In genomic region chr1:24754229-24754628, GRCh38 we compare ENCODE assay signal across 14 cellular contexts. TPM values are rescaled to one million over a fixed set of nuclear protein-coding genes. Genes with fewer than 3 reads are reported as not detected.
A peak's percentile ranks its signal among the peaks of the same experiment; 100 is the strongest.
DNase-seq lines count a peak whose midpoint lies in the region; ATAC-seq, FAIRE-seq and TF ChIP-seq lines count a peak whose summit lies in the region.
"Had no signal": no experiment of that assay in that cellular context is flagged by ENCODE, and none has a peak within 500 bp of the region (broad histone marks: within the 10 kb centered on the region; RNA-seq: fewer than 3 reads in every experiment).

No MANE protein-coding gene starts in this region.

- TF ChIP-seq CTCF in HEK293 (tag by site-specific recombination; IDR thresholded peaks at IDR 0.05) = no peak
- TF ChIP-seq CTCF in GM12878 (IDR thresholded peaks at IDR 0.05 in 2 of 3, conservative IDR thresholded peaks at IDR 0.05 in 1 of 3; ENCODE audit: control insufficient read depth in 2 of 3, extremely low read depth in 1 of 3, insufficient read depth in 1 of 3, low read depth in 3 of 3, low read length in 3 of 3) = no peak
- no peak for TF ChIP-seq CTCF in colonic mucosa (IDR thresholded peaks at IDR 0.05)

- no peak overlapping the region; the same call in 1 of the 2 replicates for H3K4me2 ChIP-seq in GM12878 (ENCODE audit: control insufficient read depth, insufficient read depth)

- POLR2A ChIA-PET in HEK293 (lab: Yijun Ruan, JAX) (interaction anchor here (4.6 kb wide), 1 partner anchor 9 kb away, joined by 27 read pairs; the partner anchor contains the start of gene CLIC4), GM12878 (lab: Charles Lee) (interaction anchor here (0.6 to 0.9 kb wide), 3 partner anchors 8 to 81 kb away, joined by 3 read pairs; no protein-coding TSS in a partner anchor)

- in situ Hi-C loops in GM12878 (cut with MboI) = no loop called here

- no peaks in the 10 kb centered on the region for H3K27me3 Mint-ChIP-seq in stimulated activated memory B cell treated with anti-CD40 and anti-IgM and Interleukin-4, amounts not matched to agents 10 μg/mL and 1 μg/mL and 100 μg/mL, for 72 hours
- H3K27me3 Mint-ChIP-seq in activated naive CD8-positive, alpha-beta T cell treated with anti-CD3 and anti-CD28 coated beads, Interleukin-2, amount 50 U/mL, for 24 hours = peaks cover 3% of the 10 kb centered on the region
- H3K27me3 Mint-ChIP-seq: central memory CD8-positive, alpha-beta T cell; stimulated activated naive B cell treated with anti-CD40 and anti-IgM and Interleukin-4, amounts not matched to agents 10 μg/mL and 1 μg/mL and 100 μg/mL, for 72 hours had no signal

- TF ChIP-seq RAD21 in GM12878 (IDR thresholded peaks at IDR 0.05; ENCODE audit: insufficient read depth, low read depth, low read length) = no peak

- no peak overlapping the region for H3K27ac ChIP-seq in HEK293 (ENCODE audit: extremely low read depth, low read depth, low read length)
- no peak overlapping the region for H3K27ac ChIP-seq in GM12878 (ENCODE audit: control insufficient read depth, insufficient read depth)
- no peak overlapping the region for H3K27ac ChIP-seq in right cardiac atrium (ENCODE audit: low read length)
- no peak overlapping the region for H3K27ac ChIP-seq in colonic mucosa
- H3K27ac ChIP-seq: Peyer's patch had no signal

- DNase-seq in GM12878 (ENCODE audit: low read depth, low spot score) = no peak
- DNase-seq in right cardiac atrium = no peak
- DNase-seq in T-helper 1 cell = no peak
- no peak for DNase-seq in activated naive CD8-positive, alpha-beta T cell treated with anti-CD3 and anti-CD28 coated beads, Interleukin-2, amount 50 U/mL, for 24 hours
- no peak for DNase-seq in colonic mucosa
- DNase-seq: activated CD8-positive, alpha-beta T cell treated with anti-CD3 and anti-CD28 coated beads for 36 hours; DND-41; Peyer's patch; stimulated activated CD4-positive, alpha-beta T cell treated with anti-CD3 and anti-CD28 coated beads, Interleukin-4, amount 100 ng/mL, for 24 hours; stimulated activated naive B cell treated with anti-CD40 and anti-IgM and Interleukin-4, amounts not matched to agents 10 μg/mL and 1 μg/mL and 100 μg/mL, for 72 hours had no signal

- no peak overlapping the region for H3K4me3 ChIP-seq in HEK293 (ENCODE audit: low read depth, low read length)
- no peak overlapping the region for H3K4me3 ChIP-seq in GM12878
- H3K4me3 ChIP-seq in right cardiac atrium (ENCODE audit: low read length) = no peak overlapping the region
- H3K4me3 ChIP-seq in colonic mucosa = no peak overlapping the region
- H3K4me3 ChIP-seq: Peyer's patch had no signal

- peak overlapping the region; percentile 2 for H3K27ac Mint-ChIP-seq in stimulated activated memory B cell treated with anti-CD40 and anti-IgM and Interleukin-4, amounts not matched to agents 10 μg/mL and 1 μg/mL and 100 μg/mL, for 72 hours
- no peak overlapping the region for H3K27ac Mint-ChIP-seq in activated naive CD8-positive, alpha-beta T cell treated with anti-CD3 and anti-CD28 coated beads, Interleukin-2, amount 50 U/mL, for 24 hours
- H3K27ac Mint-ChIP-seq: activated CD8-positive, alpha-beta T cell treated with anti-CD3 and anti-CD28 coated beads for 36 hours; stimulated activated naive B cell treated with anti-CD40 and anti-IgM and Interleukin-4, amounts not matched to agents 10 μg/mL and 1 μg/mL and 100 μg/mL, for 72 hours had no signal

- no peaks in the 10 kb centered on the region; the same call in 1 of the 2 replicates for H4K20me1 ChIP-seq in GM12878 (ENCODE audit: control insufficient read depth, insufficient read depth)

- RAD21 ChIA-PET in GM12878 (lab: Charles Lee; ENCODE audit: unreplicated experiment) = interaction anchor here (0.8 to 1.3 kb wide), 6 partner anchors 9 to 78 kb away, joined by 3 read pairs; partner anchors contain the start of gene CLIC4

- no peak for TF ChIP-seq POLR2A in GM12878 (IDR thresholded peaks at IDR 0.05; ENCODE audit: low read depth, low read length)

- H3K9me3 ChIP-seq in HEK293 (ENCODE audit: control insufficient read depth, insufficient read depth, low read depth, low read length) (no peaks in the 10 kb centered on the region), GM12878 (replicated peaks; ENCODE audit: control insufficient read depth, insufficient read depth, low read length) (no peaks in the 10 kb centered on the region; the same call in 2 of the 3 replicates), right cardiac atrium (ENCODE audit: control insufficient read depth, low read length) (no peaks in the 10 kb centered on the region), colonic mucosa (no peaks in the 10 kb centered on the region)
- H3K9me3 ChIP-seq: Peyer's patch had no signal

- H3K4me3 Mint-ChIP-seq in stimulated activated memory B cell treated with anti-CD40 and anti-IgM and Interleukin-4, amounts not matched to agents 10 μg/mL and 1 μg/mL and 100 μg/mL, for 72 hours = no peak overlapping the region
- no peak overlapping the region for H3K4me3 Mint-ChIP-seq in activated naive CD8-positive, alpha-beta T cell treated with anti-CD3 and anti-CD28 coated beads, Interleukin-2, amount 50 U/mL, for 24 hours
- H3K4me3 Mint-ChIP-seq: activated CD8-positive, alpha-beta T cell treated with anti-CD3 and anti-CD28 coated beads for 36 hours; central memory CD8-positive, alpha-beta T cell; stimulated activated naive B cell treated with anti-CD40 and anti-IgM and Interleukin-4, amounts not matched to agents 10 μg/mL and 1 μg/mL and 100 μg/mL, for 72 hours had no signal

- H3K27me3 ChIP-seq in GM12878 (replicated peaks in 1 of 2; ENCODE audit: control insufficient read depth in 2 of 2, insufficient read depth in 2 of 2, low read length in 1 of 2) = no peaks in the 10 kb centered on the region
- H3K27me3 ChIP-seq in right cardiac atrium (ENCODE audit: control insufficient read depth, insufficient read depth) = no peaks in the 10 kb centered on the region
- H3K27me3 ChIP-seq in colonic mucosa = no peaks in the 10 kb centered on the region
- H3K27me3 ChIP-seq: Peyer's patch had no signal

- peaks cover 71% of the 10 kb centered on the region for H3K79me2 ChIP-seq in GM12878 (ENCODE audit: control insufficient read depth, insufficient read depth, low read length)

- H3K36me3 ChIP-seq in HEK293 (ENCODE audit: control insufficient read depth in 2 of 2, insufficient read depth in 1 of 2, low read length in 2 of 2) = peaks cover 0 to 7% of the 10 kb centered on the region in 2 experiments; a peak in 1 of 3 replicates
- H3K36me3 ChIP-seq in GM12878 (ENCODE audit: control insufficient read depth in 2 of 2, insufficient read depth in 2 of 2, low read length in 1 of 2) = peaks cover 0 to 6% of the 10 kb centered on the region in 2 experiments; a peak in 2 of 4 replicates
- H3K36me3 ChIP-seq in colonic mucosa = no peaks in the 10 kb centered on the region
- H3K36me3 ChIP-seq: Peyer's patch had no signal

- SMC1A ChIA-PET in GM12878 (lab: Charles Lee; ENCODE audit: uncharacterized antibody, unreplicated experiment) = interaction anchor here (0.8 to 3.6 kb wide), 8 partner anchors 9 to 78 kb away, joined by 3 to 29 read pairs (median 4); no protein-coding TSS in a partner anchor

- no peak for TF ChIP-seq EP300 in GM12878 (IDR thresholded peaks at IDR 0.05; ENCODE audit: borderline replicate concordance in 1 of 2, control insufficient read depth in 1 of 2, low read depth in 2 of 2, low read length in 2 of 2)

- intact Hi-C loops in GM12878 (cut with micrococcal nuclease; ENCODE audit: unreplicated experiment) (no loop called here), right cardiac atrium (cut with DNase I) (no loop called here), colonic mucosa (cut with DNase I) (loop anchor here (10.0 kb wide), 1 partner anchor 71 kb away; no protein-coding TSS in a partner anchor)

- FAIRE-seq in GM12878 (lab: Jason Lieb, UNC) = peak; percentile 61

- ATAC-seq in GM12878 = no peak
- peak; percentile 20 to 82 for ATAC-seq in right cardiac atrium
- ATAC-seq in stimulated activated memory B cell treated with anti-CD40 and anti-IgM and Interleukin-4, amounts not matched to agents 10 μg/mL and 1 μg/mL and 100 μg/mL, for 72 hours = no peak
- ATAC-seq in activated naive CD8-positive, alpha-beta T cell treated with anti-CD3 and anti-CD28 coated beads, Interleukin-2, amount 50 U/mL, for 24 hours = no peak
- ATAC-seq in HG02840 (IDR thresholded peaks at IDR 0.05; ENCODE audit: low FRiP score, unreplicated experiment) = no peak
- ATAC-seq: activated CD8-positive, alpha-beta T cell treated with anti-CD3 and anti-CD28 coated beads for 36 hours; stimulated activated naive B cell treated with anti-CD40 and anti-IgM and Interleukin-4, amounts not matched to agents 10 μg/mL and 1 μg/mL and 100 μg/mL, for 72 hours had no signal

- H2AFZ ChIP-seq in GM12878 (ENCODE audit: control insufficient read depth, low read depth, low read length) = no peak overlapping the region

- 76% methylated on average over 5 of the region's 5 CpGs for WGBS in GM12878 (ENCODE audit: insufficient coverage, insufficient replicate concordance, low lambda C conversion rate, missing lambda C conversion rate)
- WGBS in right cardiac atrium = 46% methylated on average over 5 of the region's 5 CpGs

- peaks cover 55% of the 10 kb centered on the region for H3K4me1 Mint-ChIP-seq in stimulated activated memory B cell treated with anti-CD40 and anti-IgM and Interleukin-4, amounts not matched to agents 10 μg/mL and 1 μg/mL and 100 μg/mL, for 72 hours
- peaks cover 5% of the 10 kb centered on the region for H3K4me1 Mint-ChIP-seq in activated naive CD8-positive, alpha-beta T cell treated with anti-CD3 and anti-CD28 coated beads, Interleukin-2, amount 50 U/mL, for 24 hours
- H3K4me1 Mint-ChIP-seq: central memory CD8-positive, alpha-beta T cell had no signal

- H3K9ac ChIP-seq in GM12878 (ENCODE audit: control insufficient read depth, insufficient read depth, low read length) (no peak overlapping the region), colonic mucosa (ENCODE audit: low read depth in 2 of 2, low read length in 2 of 2) (no peak overlapping the region)

- H3K4me1 ChIP-seq in HEK293 (ENCODE audit: control insufficient read depth, insufficient read depth, low read length) = peaks cover 12% of the 10 kb centered on the region
- H3K4me1 ChIP-seq in GM12878 (ENCODE audit: control insufficient read depth, insufficient read depth, low read length) = peaks cover 7% of the 10 kb centered on the region; the same call in 1 of the 2 replicates
- H3K4me1 ChIP-seq in right cardiac atrium (ENCODE audit: control insufficient read depth, insufficient read depth, low read length) = peaks cover 8% of the 10 kb centered on the region
- no peaks in the 10 kb centered on the region for H3K4me1 ChIP-seq in colonic mucosa
- H3K4me1 ChIP-seq: Peyer's patch had no signal

- no peaks in the 10 kb centered on the region for H3K36me3 Mint-ChIP-seq in stimulated activated memory B cell treated with anti-CD40 and anti-IgM and Interleukin-4, amounts not matched to agents 10 μg/mL and 1 μg/mL and 100 μg/mL, for 72 hours
- H3K36me3 Mint-ChIP-seq in activated naive CD8-positive, alpha-beta T cell treated with anti-CD3 and anti-CD28 coated beads, Interleukin-2, amount 50 U/mL, for 24 hours (ENCODE audit: low read depth) = peaks cover 2% of the 10 kb centered on the region

- CTCF ChIA-PET in HEK293 (lab: Yijun Ruan, JAX) = interaction anchor here (0.8 to 1.5 kb wide), 3 partner anchors 66 to 94 kb away, joined by 3 to 9 read pairs (median 4); no protein-coding TSS in a partner anchor
- CTCF ChIA-PET in GM12878 (lab: Yijun Ruan, JAX) = interaction anchor here (0.6 to 2.2 kb wide), 5 partner anchors 14 to 281 kb away, joined by 3 to 12 read pairs (median 6); no protein-coding TSS in a partner anchor

- H3K9me3 Mint-ChIP-seq in stimulated activated memory B cell treated with anti-CD40 and anti-IgM and Interleukin-4, amounts not matched to agents 10 μg/mL and 1 μg/mL and 100 μg/mL, for 72 hours = no peaks in the 10 kb centered on the region
- H3K9me3 Mint-ChIP-seq in activated naive CD8-positive, alpha-beta T cell treated with anti-CD3 and anti-CD28 coated beads, Interleukin-2, amount 50 U/mL, for 24 hours = no peaks in the 10 kb centered on the region
- H3K9me3 Mint-ChIP-seq: activated CD8-positive, alpha-beta T cell treated with anti-CD3 and anti-CD28 coated beads for 36 hours; central memory CD8-positive, alpha-beta T cell; stimulated activated naive B cell treated with anti-CD40 and anti-IgM and Interleukin-4, amounts not matched to agents 10 μg/mL and 1 μg/mL and 100 μg/mL, for 72 hours had no signal

- TSS peak; percentile 30 for BruUV-seq in GM12878 (replicated peaks; lab: Mats Ljungman, UMichigan)

RNA-seq across cellular contexts. Expression of gene CLIC4, which starts 9.0 kb away (rescaled TPM):
- total RNA-seq in GM12878 (2013; cell fraction: nucleolus; rRNA removed) = 47.2 and 52.6 TPM in 2 replicates
- 58.7 and 75.0 TPM in 2 replicates for total RNA-seq in GM12878 (2014; rRNA removed)
- 79.4 and 81.4 TPM in 2 replicates for total RNA-seq in GM12878 (2014; rRNA removed; fragmentation: Illumina TruSeq; extraction: Trizol)
- total RNA-seq in GM12878 (2021) = 107 and 112 TPM in 2 replicates
- 17.7 TPM for polyA plus RNA-seq in GM12878 (2011; ENCODE audit: low read depth)
- polyA plus RNA-seq in GM12878 (2011; rRNA removed) = 50.2 and 59.5 TPM in 2 replicates
- polyA plus RNA-seq in GM12878 (2011; cell fraction: cytosol; rRNA removed) = 24.1 and 32.8 TPM in 2 replicates
- 18.8 and 20.0 TPM in 2 replicates for polyA plus RNA-seq in GM12878 (2011; cell fraction: nucleus; rRNA removed)
- polyA plus RNA-seq in GM12878 (2012) = 35.1 and 43.5 TPM in 2 replicates
- polyA plus RNA-seq in GM12878 (2014; fragmentation: Illumina TruSeq; extraction: Trizol) = 92.6 and 119 TPM in 2 replicates
- 10 to 100 TPM; 20.4 to 26.5 TPM for polyA plus RNA-seq in GM12878 (2014; fragmentation: Nextera tagmentation; extraction: Ambion mirVana)
- 44.1 and 59.9 TPM in 2 replicates for polyA plus RNA-seq in GM12878 (2014; rRNA removed)
- polyA plus RNA-seq in GM12878 (2016; fragmentation: Nextera tagmentation; extraction: Ambion mirVana) = 100 to 1,000 TPM in 1 of 2 experiments, 10 to 100 TPM in 1; 97.9 to 102 TPM
- 17.1 and 23.8 TPM in 2 replicates for polyA minus RNA-seq in GM12878 (2011; rRNA and poly(A)+ RNA removed)
- 18.4 and 21.4 TPM in 2 replicates for polyA minus RNA-seq in GM12878 (2011; cell fraction: cytosol; rRNA and poly(A)+ RNA removed)
- 10.4 and 16.9 TPM in 2 replicates for polyA minus RNA-seq in GM12878 (2011; cell fraction: nucleus; rRNA and poly(A)+ RNA removed)
- total RNA-seq in right cardiac atrium = 100 to 1,000 TPM; 207 to 248 (median 233) TPM
- polyA plus RNA-seq in right cardiac atrium = 110 TPM
- total RNA-seq in colonic mucosa = 10 to 100 TPM; 38.0 to 84.8 TPM

Comparison
In these comparisons a context has a peak if more than half of its experiments do, and no peak if none do; other contexts are left out.
1. ATAC-seq: peak in right cardiac atrium (2 of 2); none in GM12878 (single experiment), stimulated activated memory B cell treated with anti-CD40 and anti-IgM and Interleukin-4, amounts not matched to agents 10 μg/mL and 1 μg/mL and 100 μg/mL, for 72 hours (single experiment), activated naive CD8-positive, alpha-beta T cell treated with anti-CD3 and anti-CD28 coated beads, Interleukin-2, amount 50 U/mL, for 24 hours (single experiment) and HG02840 (single experiment).